Comparison of ENCODE assay signal across 8 cellular contexts in genomic region chr12:49110191-49111155, GRCh38.
A peak's percentile ranks its signal among the peaks of the same experiment; 100 is the strongest.
DNase-seq lines count a peak whose midpoint lies in the region; ATAC-seq and FAIRE-seq lines count a peak whose summit lies in the region.

Gene LMBR1L (minus strand): TSS chr12:49110847. CDS start chr12:49110555, 292 bp downstream.

- FAIRE-seq in islet of Langerhans (lab: Jason Lieb, UNC) = peak; percentile 95

- DNase-seq in AML-193 (lab: John Stamatoyannopoulos, UW) (peak; percentile 98), NCI-H446 treated with DMSO at 0.1 percent for 48 hours (lab: John Stamatoyannopoulos, UW) (peak; percentile 96), cerebellar cortex (ENCODE audit: low spot score) (peak; percentile 99)
- peak; percentile 88 for DNase-seq in stimulated activated CD4-positive, alpha-beta T cell treated with anti-CD3 and anti-CD28 coated beads, Interleukin-12 subunit alpha, Interleukin-12 subunit beta, amount 100 ng/mL, for 4 hours

- ATAC-seq in GM19035 (IDR thresholded peaks at IDR 0.05; ENCODE audit: unreplicated experiment) (peak; percentile 98), HG03354 (IDR thresholded peaks at IDR 0.05; ENCODE audit: poor library complexity, severe bottlenecking, unreplicated experiment) (peak; percentile 97)
- ATAC-seq in activated CD4-positive, CD25-positive, alpha-beta regulatory T cell treated with anti-CD3 and anti-CD28 coated beads, Interleukin-2, amount 50 U/mL, for 24 hours = peak; percentile 98 to 99

Comparison
In these comparisons a context has a peak if more than half of its experiments do, and no peak if none do; other contexts are left out.
1. Peak in every context shown above with its lines: DNase-seq and ATAC-seq.